8 cellular contexts compared by ENCODE assay signal in the genomic region with DNA sequence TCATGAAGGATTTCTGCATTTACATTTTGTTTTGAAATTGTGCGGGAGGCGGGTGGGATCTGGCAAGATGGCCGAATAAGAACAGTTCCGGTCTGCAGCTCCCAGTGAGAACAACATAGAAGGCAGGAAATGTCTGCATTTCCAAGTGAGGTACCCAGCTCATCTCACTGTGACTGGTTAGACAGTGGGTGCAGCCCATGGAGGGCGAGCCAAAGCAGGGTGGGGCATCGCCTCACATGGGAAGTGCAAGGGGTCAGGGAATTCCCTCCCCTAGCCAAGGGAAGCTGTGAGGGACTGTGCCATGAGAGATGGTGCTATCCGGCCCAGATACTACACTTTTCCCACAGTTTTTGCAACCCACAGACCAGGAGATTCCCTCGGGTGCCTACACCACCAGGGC.
DNase-seq lines count a peak whose midpoint lies in the region; ATAC-seq and TF ChIP-seq lines count a peak whose summit lies in the region.
"Not testable (repeated sequence)": the region's sequence is repeated elsewhere in the genome, so short reads cannot be mapped to it uniquely, and the experiment has no call there.

No MANE protein-coding gene starts in this region.

- H3K36me3 Mint-ChIP-seq in osteocyte (ENCODE audit: unreplicated experiment): not testable (repeated sequence)

- H3K27ac ChIP-seq in ACC112 (ENCODE audit: low read depth, low read length) (peak overlapping the region; percentile 100), HCT116 (ENCODE audit: low read depth, low read length) (peak overlapping the region; percentile 51; the same call in 1 of the 2 replicates), ascending aorta (peak overlapping the region; percentile 64 to 87), left lung (peak overlapping the region; percentile 3 to 49), tibial artery (peak overlapping the region; percentile 61 to 65)

- H3K4me3 ChIP-seq in ACC112 (ENCODE audit: low read depth, low read length) (peak overlapping the region; percentile 32; the same call in 1 of the 2 replicates), HCT116 (replicated peaks in 1 of 2; ENCODE audit: low read depth in 1 of 2, low read length in 2 of 2) (peak overlapping the region in 1 of 2 experiments; percentile 14; a peak in 1 of 4 replicates)
- H3K4me3 ChIP-seq in ascending aorta, left lung, tibial artery: not testable (repeated sequence)

- intact Hi-C loops in HCT116 (cut with micrococcal nuclease); ascending aorta (cut with DNase I); left lung (cut with DNase I); tibial artery (cut with DNase I; ENCODE audit: low total_unique reads): not testable (repeated sequence)

- peaks cover 16% of the 10 kb centered on the region for H3K9me3 Mint-ChIP-seq in osteocyte (ENCODE audit: unreplicated experiment)

- H3K27me3 ChIP-seq in ACC112 (ENCODE audit: insufficient read depth, low read length); HCT116 (ENCODE audit: insufficient read depth, low read length); ascending aorta; left lung; tibial artery: not testable (repeated sequence)

- H3K4me1 ChIP-seq in ACC112 (ENCODE audit: control insufficient read depth, insufficient read depth, low read length, unreplicated experiment): peaks cover 38% of the 10 kb centered on the region
- peaks cover 22 to 62% of the 10 kb centered on the region in 2 experiments for H3K4me1 ChIP-seq in HCT116 (ENCODE audit: control insufficient read depth in 1 of 2, insufficient read depth in 2 of 2, low read length in 2 of 2)
- H3K4me1 ChIP-seq in ascending aorta: peaks cover 6 to 25% of the 10 kb centered on the region in 2 donors
- peaks cover 5 to 16% of the 10 kb centered on the region in 2 donors for H3K4me1 ChIP-seq in left lung
- peaks cover 0 to 51% (median 28%) of the 10 kb centered on the region in 4 donors for H3K4me1 ChIP-seq in tibial artery

- not testable (repeated sequence) for TF ChIP-seq CTCF in HCT116 (IDR thresholded peaks at IDR 0.05 in 2 of 3, conservative IDR thresholded peaks at IDR 0.05 in 1 of 3; ENCODE audit: borderline replicate concordance in 1 of 3, insufficient read depth in 1 of 3, low read depth in 2 of 3, low read length in 2 of 3); ascending aorta (IDR thresholded peaks at IDR 0.05); left lung (IDR thresholded peaks at IDR 0.05); osteocyte (IDR thresholded peaks at IDR 0.05); tibial artery (IDR thresholded peaks at IDR 0.05)

- not testable (repeated sequence) for BruUV-seq in HCT116 (replicated peaks; lab: Mats Ljungman, UMichigan)

- not testable (repeated sequence) for ATAC-seq in HCT116, left lung

- H4K20me1 ChIP-seq in HCT116 (ENCODE audit: insufficient read depth): not testable (repeated sequence)

- RAD21 ChIA-PET in HCT116 (lab: Charles Lee; ENCODE audit: low non-redundant PET in 1 of 2, low total read pairs in 2 of 2, uncharacterized antibody in 2 of 2, unreplicated experiment in 2 of 2): not testable (repeated sequence)

- not testable (repeated sequence) for TF ChIP-seq RAD21 in HCT116 (IDR thresholded peaks at IDR 0.05; ENCODE audit: low read depth)

- TF ChIP-seq POLR2A in HCT116 (IDR thresholded peaks at IDR 0.05; ENCODE audit: borderline replicate concordance, extremely low read depth, insufficient read depth, insufficient read length): not testable (repeated sequence)

- not testable (repeated sequence) for H3K79me2 ChIP-seq in ACC112 (ENCODE audit: control insufficient read depth, insufficient read depth, low read length, unreplicated experiment); HCT116 (ENCODE audit: insufficient read depth, low read length)

- DNase-seq in HCT116 (ENCODE audit: low read depth, low spot score); ascending aorta (ENCODE audit: low spot score in 2 of 2); left lung; osteocyte (ENCODE audit: extremely low spot score, unreplicated experiment); tibial artery: not testable (repeated sequence)
- DNase-seq in RPMI7951 (ENCODE audit: low read depth) (peak; percentile 32), dermis blood vessel endothelial cell (peak; percentile 30)

- peak overlapping the region; percentile 39 for H3K9ac ChIP-seq in HCT116 (ENCODE audit: low read length)

- not testable (repeated sequence) for H3K9me3 ChIP-seq in HCT116 (ENCODE audit: control insufficient read depth in 1 of 2, insufficient read depth in 1 of 2, low read depth in 1 of 2, low read length in 2 of 2); ascending aorta; left lung; tibial artery

- H3K4me1 Mint-ChIP-seq in osteocyte (ENCODE audit: unreplicated experiment): peaks cover 42% of the 10 kb centered on the region

- H3K4me2 ChIP-seq in HCT116 (ENCODE audit: low read length): peak overlapping the region; percentile 68

- H2AFZ ChIP-seq in ACC112 (ENCODE audit: low read length, unreplicated experiment); HCT116 (ENCODE audit: low read depth, low read length, poor library complexity, severe bottlenecking): not testable (repeated sequence)

- H3K9me2 ChIP-seq in HCT116 (ENCODE audit: insufficient read depth): not testable (repeated sequence)

- CTCF ChIA-PET in HCT116 (lab: Charles Lee): not testable (repeated sequence)

- H3K27me3 Mint-ChIP-seq in osteocyte (ENCODE audit: unreplicated experiment): not testable (repeated sequence)

- POLR2A ChIA-PET in HCT116 (lab: Charles Lee): not testable (repeated sequence)

- peak overlapping the region; percentile 95 for H3K27ac Mint-ChIP-seq in osteocyte (ENCODE audit: unreplicated experiment)

- H3K4me3 Mint-ChIP-seq in osteocyte (ENCODE audit: unreplicated experiment): not testable (repeated sequence)

- H3K36me3 ChIP-seq in ACC112 (ENCODE audit: insufficient read depth, low read length); HCT116 (ENCODE audit: control insufficient read depth in 1 of 2, insufficient read depth in 2 of 2, low read length in 2 of 2); ascending aorta; left lung; tibial artery: not testable (repeated sequence)

Comparison
In these comparisons a context has a peak if more than half of its experiments do, and no peak if none do; other contexts are left out.
1. H3K27ac ChIP-seq: peak in every context shown above with its lines; median percentile 100 in ACC112; 76 in ascending aorta; 63 in tibial artery; 51 in HCT116; 26 in left lung.